28 cellular contexts compared by ENCODE assay signal in genomic region chr1:201890223-201890622, GRCh38. TPM values are rescaled to one million over a fixed set of nuclear protein-coding genes. Genes with fewer than 3 reads are reported as not detected.
A peak's percentile ranks its signal among the peaks of the same experiment; 100 is the strongest.
DNase-seq lines count a peak whose midpoint lies in the region; ATAC-seq and TF ChIP-seq lines count a peak whose summit lies in the region.
"Had no signal": no experiment of that assay in that cellular context is flagged by ENCODE, and none has a peak within 500 bp of the region (broad histone marks: within the 10 kb centered on the region; RNA-seq: fewer than 3 reads in every experiment).

No MANE protein-coding gene starts in this region.

- H3K4me1 Mint-ChIP-seq in osteocyte (ENCODE audit: unreplicated experiment) (peaks cover 27% of the 10 kb centered on the region), type B pancreatic cell (ENCODE audit: unreplicated experiment) (peaks cover 4% of the 10 kb centered on the region)

- intact Hi-C loops in heart right ventricle (cut with DNase I), result loop anchor here in 5 of 10 donors (10.0 kb wide), 3 partner anchors 55 to 245 kb away; partner anchors contain the start of gene LMOD1 (in 1 of the 5)

- H3K9me3 Mint-ChIP-seq in osteocyte (ENCODE audit: unreplicated experiment) (no peaks in the 10 kb centered on the region), type B pancreatic cell (no peaks in the 10 kb centered on the region)
- H3K9me3 Mint-ChIP-seq: activated naive CD4-positive, alpha-beta T cell treated with anti-CD3 and anti-CD28 coated beads, Interleukin-2, amount 10 ng/mL, durations not matched to agents 7 days and 5 days; activated T-cell treated with anti-CD3 and anti-CD28 coated beads, Interleukin-2, amount 50 U/mL, for 72 hours; GM23338; T-cell had no signal

- H3K27me3 Mint-ChIP-seq in osteocyte (ENCODE audit: unreplicated experiment), result no peaks in the 10 kb centered on the region
- peaks cover 29% of the 10 kb centered on the region for H3K27me3 Mint-ChIP-seq in type B pancreatic cell

- H3K4me3 ChIP-seq in heart right ventricle (peak overlapping the region in 8 of 10 donors; percentile 66 to 88 (median 78)), right atrium auricular region (no peak overlapping the region)
- H3K4me3 ChIP-seq: BLaER1 had no signal

- TF ChIP-seq CTCF in heart right ventricle (IDR thresholded peaks at IDR 0.05), result no peak
- TF ChIP-seq CTCF in right atrium auricular region (IDR thresholded peaks at IDR 0.05), result no peak
- no peak for TF ChIP-seq CTCF in osteocyte (IDR thresholded peaks at IDR 0.05)
- no peak for TF ChIP-seq CTCF in type B pancreatic cell (conservative IDR thresholded peaks at IDR 0.05)

- H3K36me3 Mint-ChIP-seq in osteocyte (ENCODE audit: unreplicated experiment) (no peaks in the 10 kb centered on the region), type B pancreatic cell (no peaks in the 10 kb centered on the region)
- H3K36me3 Mint-ChIP-seq: activated naive CD4-positive, alpha-beta T cell treated with anti-CD3 and anti-CD28 coated beads, Interleukin-2, amount 10 ng/mL, durations not matched to agents 7 days and 5 days; T-cell had no signal

- H3K27ac Mint-ChIP-seq in osteocyte (ENCODE audit: unreplicated experiment), result no peak overlapping the region
- no peak overlapping the region for H3K27ac Mint-ChIP-seq in type B pancreatic cell
- H3K27ac Mint-ChIP-seq: activated naive CD4-positive, alpha-beta T cell treated with anti-CD3 and anti-CD28 coated beads, Interleukin-2, amount 10 ng/mL, durations not matched to agents 7 days and 5 days; activated T-cell treated with anti-CD3 and anti-CD28 coated beads, Interleukin-2, amount 50 U/mL, for 72 hours; GM23338 had no signal

- 86 to 91% methylated on average over 7 of the region's 7 CpGs for WGBS in heart right ventricle, 2 donors

- DNase-seq in heart right ventricle, result no peak
- DNase-seq in right atrium auricular region (ENCODE audit: low spot score), result no peak
- peak; percentile 82 for DNase-seq in cerebellar cortex (ENCODE audit: low spot score)
- no peak for DNase-seq in osteocyte (ENCODE audit: extremely low spot score, unreplicated experiment)
- DNase-seq in type B pancreatic cell (ENCODE audit: extremely low spot score, unreplicated experiment), result no peak
- DNase-seq in NK-92 (lab: John Stamatoyannopoulos, UW; ENCODE audit: unreplicated experiment), result no peak
- no peak for DNase-seq in DMS53 treated with DMSO at 0.1 percent for 48 hours (lab: John Stamatoyannopoulos, UW; ENCODE audit: unreplicated experiment)
- no peak for DNase-seq in NCI-H1436 treated with DMSO at 0.1 percent for 48 hours (lab: John Stamatoyannopoulos, UW)
- DNase-seq: activated CD4-positive, alpha-beta T cell treated with anti-CD3 and anti-CD28 coated beads for 1 hour; activated naive CD4-positive, alpha-beta T cell treated with anti-CD3 and anti-CD28 coated beads, Interleukin-2, amount 10 ng/mL, durations not matched to agents 7 days and 5 days; activated T-cell treated with anti-CD3 and anti-CD28 coated beads, Interleukin-2, amount 50 U/mL, for 72 hours; Kasumi-1; left cardiac atrium; mesenchymal stem cell; NCI-H1048; NCI-H1930; NCI-H2227 treated with DMSO at 0.1 percent for 48 hours; SHP77; stimulated activated CD4-positive, alpha-beta T cell treated with anti-CD3 and anti-CD28 coated beads, Interleukin-4, amount 100 ng/mL, for 24 hours; stimulated activated naive CD8-positive, alpha-beta T cell treated with anti-CD3 and anti-CD28 coated beads, Interleukin-15, Interleukin-2, amounts not matched to agents 100 U/mL and 50 U/mL, for 24 hours; T-cell; upper lobe of left lung had no signal

- H3K9me3 ChIP-seq in heart right ventricle (no peaks in the 10 kb centered on the region), right atrium auricular region (no peaks in the 10 kb centered on the region)
- H3K9me3 ChIP-seq: BLaER1, prostate gland, upper lobe of left lung had no signal

- H3K4me3 Mint-ChIP-seq in osteocyte (ENCODE audit: unreplicated experiment) (peak overlapping the region; percentile 22), type B pancreatic cell (peak overlapping the region; percentile 58)

- H3K36me3 ChIP-seq in heart right ventricle (peaks cover 0 to 26% (median 0%) of the 10 kb centered on the region in 9 donors), right atrium auricular region (no peaks in the 10 kb centered on the region)
- H3K36me3 ChIP-seq: BLaER1, prostate gland, upper lobe of left lung had no signal

- peak overlapping the region in 7 of 10 donors; percentile 78 to 88 (median 86) for H3K27ac ChIP-seq in heart right ventricle
- H3K27ac ChIP-seq in right atrium auricular region, result no peak overlapping the region
- H3K27ac ChIP-seq: BLaER1 had no signal

- peaks cover 0 to 38% (median 0%) of the 10 kb centered on the region in 7 donors for H3K27me3 ChIP-seq in heart right ventricle
- H3K27me3 ChIP-seq in right atrium auricular region, result no peaks in the 10 kb centered on the region
- H3K27me3 ChIP-seq: upper lobe of left lung had no signal

- ATAC-seq in heart right ventricle, result no peak
- ATAC-seq: activated T-cell treated with anti-CD3 and anti-CD28 coated beads, Interleukin-2, amount 50 U/mL, for 72 hours; GM23338; left cardiac atrium; stimulated activated naive CD8-positive, alpha-beta T cell treated with anti-CD3 and anti-CD28 coated beads, Interleukin-15, Interleukin-2, amounts not matched to agents 100 U/mL and 50 U/mL, for 24 hours; T-cell had no signal

- H3K4me1 ChIP-seq in heart right ventricle (peaks cover 7 to 56% (median 32%) of the 10 kb centered on the region in 9 donors), right atrium auricular region (peaks cover 0 to 58% of the 10 kb centered on the region in 2 donors)

RNA-seq across cellular contexts. Expression of gene SHISA4, which starts 1.5 kb away (rescaled TPM):
- total RNA-seq in heart right ventricle (100 to 1,000 TPM; 104 to 214 (median 130) TPM), right atrium auricular region (100 to 1,000 TPM in 1 of 2 donors, 10 to 100 TPM in 1; 74.2 to 176 TPM), osteocyte (31.4 and 32.1 TPM in 2 replicates), type B pancreatic cell (ENCODE audit: low replicate concordance) (1.4 and 5.0 TPM in 2 replicates)
- polyA plus RNA-seq in heart right ventricle, result 10 to 100 TPM; 72.6 to 75.8 TPM

RNA-seq across cellular contexts. Expression of gene LMOD1, which starts 56.1 kb away (rescaled TPM):
- 10 to 100 TPM in 4 of 10 donors, 1 to 10 TPM in 6; 3.6 to 15.2 (median 9.6) TPM for total RNA-seq in heart right ventricle
- 10 to 100 TPM in 1 of 2 donors, 1 to 10 TPM in 1; 9.9 to 22.7 TPM for polyA plus RNA-seq in heart right ventricle
- total RNA-seq in right atrium auricular region, result 10 to 100 TPM; 31.4 to 42.2 TPM
- total RNA-seq in osteocyte, result 15.1 and 15.9 TPM in 2 replicates
- 0.52 and 3.7 TPM in 2 replicates for total RNA-seq in type B pancreatic cell (ENCODE audit: low replicate concordance)
- total RNA-seq: A673; activated CD8-positive, alpha-beta memory T cell treated with anti-CD3 and anti-CD28 coated beads for 36 hours; activated T-cell treated with anti-CD3 and anti-CD28 coated beads, Interleukin-2, amount 50 U/mL, for 72 hours; Daoy had no signal

Comparison
In these comparisons a context has a peak if more than half of its experiments do, and no peak if none do; other contexts are left out.
1. H3K27ac ChIP-seq: peak in heart right ventricle (7 of 10); none in right atrium auricular region (0 of 2).
2. H3K4me3 ChIP-seq: peak in heart right ventricle (8 of 10); none in right atrium auricular region (0 of 2).